27 cellular contexts compared by ENCODE assay signal in genomic region chr5:9380108-9380507, GRCh38.
A peak's percentile ranks its signal among the peaks of the same experiment; 100 is the strongest.
DNase-seq lines count a peak whose midpoint lies in the region; ATAC-seq, FAIRE-seq and TF ChIP-seq lines count a peak whose summit lies in the region.
"Had no signal": no experiment of that assay in that cellular context is flagged by ENCODE, and none has a peak within 500 bp of the region (broad histone marks: within the 10 kb centered on the region; RNA-seq: fewer than 3 reads in every experiment).

No MANE protein-coding gene starts in this region.

- no peak overlapping the region for H3K27ac Mint-ChIP-seq in osteocyte (ENCODE audit: unreplicated experiment)
- H3K27ac Mint-ChIP-seq: activated naive CD4-positive, alpha-beta T cell treated with anti-CD3 and anti-CD28 coated beads, Interleukin-2, amount 10 ng/mL, durations not matched to agents 7 days and 5 days; effector memory CD8-positive, alpha-beta T cell; nephron had no signal

- H3K27me3 ChIP-seq in PC-9 (ENCODE audit: insufficient read depth, low read depth) (no peaks in the 10 kb centered on the region), heart left ventricle (no peaks in the 10 kb centered on the region)
- H3K27me3 ChIP-seq: BE2C, cardiac muscle cell, ovary, right atrium auricular region, tibial artery had no signal

- H3K4me3 ChIP-seq in PC-9 (no peak overlapping the region), heart left ventricle (no peak overlapping the region)
- H3K4me3 ChIP-seq: cardiac muscle cell, coronary artery, HAP-1, ovary, right atrium auricular region, tibial artery had no signal

- no peaks in the 10 kb centered on the region for H3K36me3 ChIP-seq in PC-9 (ENCODE audit: low read depth)
- peaks cover 0 to 24% (median 0%) of the 10 kb centered on the region in 9 donors for H3K36me3 ChIP-seq in heart left ventricle
- H3K36me3 ChIP-seq: BE2C, HAP-1, ovary, right atrium auricular region, tibial artery had no signal

- H2AFZ ChIP-seq in PC-9: no peak overlapping the region

- H3K9me3 Mint-ChIP-seq in osteocyte (ENCODE audit: unreplicated experiment): no peaks in the 10 kb centered on the region
- H3K9me3 Mint-ChIP-seq: nephron had no signal

- H3K27me3 Mint-ChIP-seq in osteocyte (ENCODE audit: unreplicated experiment): no peaks in the 10 kb centered on the region
- H3K27me3 Mint-ChIP-seq: activated naive CD4-positive, alpha-beta T cell treated with anti-CD3 and anti-CD28 coated beads, Interleukin-2, amount 10 ng/mL, durations not matched to agents 7 days and 5 days; effector memory CD8-positive, alpha-beta T cell had no signal

- intact Hi-C loops in PC-9 (cut with micrococcal nuclease; ENCODE audit: unreplicated experiment) (no loop called here), heart left ventricle (cut with DNase I) (no loop called here)

- H3K79me2 ChIP-seq in PC-9 (ENCODE audit: low read depth): no peaks in the 10 kb centered on the region

- H3K36me3 Mint-ChIP-seq in osteocyte (ENCODE audit: unreplicated experiment): peaks cover 43% of the 10 kb centered on the region
- H3K36me3 Mint-ChIP-seq: activated naive CD4-positive, alpha-beta T cell treated with anti-CD3 and anti-CD28 coated beads, Interleukin-2, amount 10 ng/mL, durations not matched to agents 7 days and 5 days had no signal

- peak; percentile 35 for FAIRE-seq in GM12891 (lab: Jason Lieb, UNC)
- FAIRE-seq: GM19239 had no signal

- peaks cover 6% of the 10 kb centered on the region; the same call in 1 of the 2 replicates for H3K9me3 ChIP-seq in PC-9 (ENCODE audit: insufficient read depth, low read depth)
- H3K9me3 ChIP-seq in heart left ventricle: no peaks in the 10 kb centered on the region
- H3K9me3 ChIP-seq: BE2C, HAP-1, ovary, right atrium auricular region, tibial artery had no signal

- no peak overlapping the region for H3K4me3 Mint-ChIP-seq in osteocyte (ENCODE audit: unreplicated experiment)
- H3K4me3 Mint-ChIP-seq: activated naive CD4-positive, alpha-beta T cell treated with anti-CD3 and anti-CD28 coated beads, Interleukin-2, amount 10 ng/mL, durations not matched to agents 7 days and 5 days; effector memory CD8-positive, alpha-beta T cell; nephron had no signal

- CTCF ChIA-PET in PC-9 (lab: Charles Lee): no interaction called here

- TF ChIP-seq CTCF in PC-9 (conservative IDR thresholded peaks at IDR 0.05): no peak
- TF ChIP-seq CTCF in osteocyte (IDR thresholded peaks at IDR 0.05): no peak
- no peak for TF ChIP-seq CTCF in heart left ventricle (IDR thresholded peaks at IDR 0.05)

- H3K4me1 Mint-ChIP-seq in osteocyte (ENCODE audit: unreplicated experiment): peaks cover 15% of the 10 kb centered on the region
- H3K4me1 Mint-ChIP-seq: activated naive CD4-positive, alpha-beta T cell treated with anti-CD3 and anti-CD28 coated beads, Interleukin-2, amount 10 ng/mL, durations not matched to agents 7 days and 5 days had no signal

- no TSS peak for BruUV-seq in PC-9 (replicated peaks; lab: Mats Ljungman, UMichigan)

- ATAC-seq in esophagus mucosa: peak; percentile 82
- no peak for ATAC-seq in heart left ventricle
- ATAC-seq: effector memory CD8-positive, alpha-beta T cell; Panc1 had no signal

- H3F3A ChIP-seq in PC-9 (ENCODE audit: insufficient read depth, low read depth): peaks cover 15% of the 10 kb centered on the region

- no peaks in the 10 kb centered on the region for H3K9me2 ChIP-seq in PC-9 (ENCODE audit: insufficient read depth)

- H4K20me1 ChIP-seq in PC-9 (ENCODE audit: insufficient read depth): no peaks in the 10 kb centered on the region

- no peak for TF ChIP-seq POLR2A in GM12891 (IDR thresholded peaks at IDR 0.05; ENCODE audit: low read depth, low read length)
- TF ChIP-seq POLR2A in heart left ventricle (IDR thresholded peaks at IDR 0.05): no peak

- H3K4me1 ChIP-seq in PC-9 (replicated peaks; ENCODE audit: insufficient read depth): peaks cover 41% of the 10 kb centered on the region
- peaks cover 0 to 16% (median 0%) of the 10 kb centered on the region in 12 donors for H3K4me1 ChIP-seq in heart left ventricle
- H3K4me1 ChIP-seq: BE2C, HAP-1, tibial artery had no signal

- no peak for DNase-seq in GM12891 (ENCODE audit: insufficient read length, low spot score)
- DNase-seq in PC-9: peak in 1 of 2 experiments; percentile 85
- DNase-seq in renal cortical epithelial cell (ENCODE audit: low read depth): peak; percentile 19
- no peak for DNase-seq in GM03348 (ENCODE audit: low spot score)
- DNase-seq in osteocyte (ENCODE audit: extremely low spot score, unreplicated experiment): no peak
- DNase-seq in dermis blood vessel endothelial cell: no peak
- DNase-seq in heart left ventricle: no peak
- DNase-seq: activated naive CD4-positive, alpha-beta T cell treated with anti-CD3 and anti-CD28 coated beads, Interleukin-2, amount 10 ng/mL, durations not matched to agents 7 days and 5 days; amniotic stem cell; BE2C; effector memory CD8-positive, alpha-beta T cell; islet precursor cell; NCI-H1092; NCI-H1694 treated with DMSO at 0.1 percent for 48 hours; NCI-H510A; NK-92 treated with Interleukin-12 subunit alpha and Interleukin-12 subunit beta, amount 100 ng/mL, for 24 hours; ovary; tibial artery had no signal

- peak overlapping the region; percentile 27 for H3K27ac ChIP-seq in PC-9
- H3K27ac ChIP-seq in heart left ventricle: no peak overlapping the region
- H3K27ac ChIP-seq: cardiac muscle cell, coronary artery, HL-60, ovary, right atrium auricular region, tibial artery had no signal

- peak overlapping the region; percentile 6; the same call in 1 of the 2 replicates for H3K4me2 ChIP-seq in PC-9

- 78 to 88% (median 83%) methylated on average over 7 of the region's 7 CpGs for WGBS in heart left ventricle, 4 donors

- POLR2A ChIA-PET in PC-9 (lab: Charles Lee; ENCODE audit: unreplicated experiment): no interaction called here

TF ChIP-seq in GM12891, 5 proteins besides CTCF, POLR2A, EP300 and RAD21:
- TF ChIP-seq POU2F2 (IDR thresholded peaks at IDR 0.05; ENCODE audit: low read depth, low read length): no peak
- TF ChIP-seq SPI1 (IDR thresholded peaks at IDR 0.05; ENCODE audit: low read depth, low read length): no peak
- TF ChIP-seq PAX5 (IDR thresholded peaks at IDR 0.05; ENCODE audit: insufficient read depth, low read length, severe bottlenecking): no peak
- no peak for TF ChIP-seq TAF1 (IDR thresholded peaks at IDR 0.05; ENCODE audit: low read depth, low read length)
- no peak for TF ChIP-seq POLR2AphosphoS5 (IDR thresholded peaks at IDR 0.05; ENCODE audit: low read depth, low read length)
TF ChIP-seq in GM12891: peak in this region for 0.
